ENCODE assay signal across 8 cellular contexts in the genomic region with DNA sequence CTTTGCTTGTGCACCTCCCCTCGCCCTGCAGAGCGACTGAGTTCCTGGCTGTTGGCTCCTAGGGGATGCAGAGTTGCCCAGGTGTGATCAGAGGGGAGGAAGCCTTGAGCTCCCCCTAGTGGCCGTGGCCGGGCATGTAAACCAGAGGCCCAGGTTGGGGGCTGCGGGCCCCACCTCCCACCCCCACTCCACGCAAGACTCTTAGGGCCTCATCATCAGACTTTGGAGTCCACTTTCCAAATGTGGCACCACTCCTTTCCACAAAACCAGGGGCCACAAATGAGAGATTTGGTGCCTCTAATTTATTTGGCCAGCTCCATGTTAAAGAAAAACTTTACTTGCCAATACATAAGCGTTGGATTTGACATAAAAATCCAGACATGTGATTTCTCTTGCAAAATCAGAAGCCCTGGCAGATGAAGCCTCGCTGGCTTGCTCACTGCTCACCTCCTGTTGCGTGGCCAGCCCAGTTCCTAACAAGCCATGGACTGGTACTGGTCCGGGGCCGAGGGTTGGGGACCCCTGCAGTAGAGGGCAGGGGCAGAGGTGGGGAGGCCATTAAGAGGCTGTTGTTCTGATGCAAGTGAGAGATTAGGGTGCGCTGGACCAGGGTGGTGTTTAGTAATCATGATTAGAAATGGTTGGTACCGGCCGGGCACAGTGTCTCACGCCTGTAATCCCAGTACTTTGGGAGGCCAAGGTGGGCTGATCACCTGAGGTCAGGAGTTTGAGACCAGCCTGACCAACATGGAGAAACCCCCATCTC. TPM values are rescaled to one million over a fixed set of nuclear protein-coding genes. Genes with fewer than 3 reads are reported as not detected.
DNase-seq lines count a peak whose midpoint lies in the region; ATAC-seq, FAIRE-seq and TF ChIP-seq lines count a peak whose summit lies in the region.

No MANE protein-coding gene starts in this region.

- POLR2A ChIA-PET in A549 (lab: Yijun Ruan, JAX): no interaction called here

- H3K27ac ChIP-seq in A549 (no peak overlapping the region), hepatocyte (no peak overlapping the region)

- no peaks in the 10 kb centered on the region for H3K36me3 ChIP-seq in hepatocyte (replicated peaks; ENCODE audit: insufficient read depth, low read depth)

- no peak overlapping the region for H3K4me2 ChIP-seq in A549
- H3K4me2 ChIP-seq in hepatocyte: no peak overlapping the region

- no peak for TF ChIP-seq POLR2A in A549 (IDR thresholded peaks at IDR 0.05; ENCODE audit: low read length)

- FAIRE-seq in A549 (lab: Jason Lieb, UNC) (no peak), GM19239 (lab: Jason Lieb, UNC) (peak; percentile 37)

- H3K4me3 ChIP-seq in A549: no peak overlapping the region
- H3K4me3 ChIP-seq in hepatocyte: no peak overlapping the region

- WGBS in A549 (ENCODE audit: missing lambda C conversion rate): 43% methylated on average over 13 of the region's 15 CpGs
- 59% methylated on average over 15 of the region's 15 CpGs for WGBS in hepatocyte (ENCODE audit: low lambda C conversion rate, missing lambda C conversion rate)

- ATAC-seq in A549: peak; percentile 79 to 96
- no peak for ATAC-seq in GM21526 (IDR thresholded peaks at IDR 0.05; ENCODE audit: low FRiP score, unreplicated experiment)

- H3K9me3 ChIP-seq in A549: peaks cover 15% of the 10 kb centered on the region
- H3K9me3 ChIP-seq in hepatocyte (ENCODE audit: low read depth): no peaks in the 10 kb centered on the region

- no peak for TF ChIP-seq EP300 in A549 (IDR thresholded peaks at IDR 0.05)

- CTCF ChIA-PET in A549 (lab: Yijun Ruan, JAX): interaction anchor here (0.6 to 5.1 kb wide), 31 partner anchors 8 to 1093 kb away, joined by 3 to 27 read pairs (median 4); a partner anchor contains a TSS

- H2AFZ ChIP-seq in hepatocyte: no peak overlapping the region

- TF ChIP-seq CTCF in A549 (IDR thresholded peaks at IDR 0.05): peak; percentile 75
- peak; percentile 62 for TF ChIP-seq CTCF in hepatocyte (IDR thresholded peaks at IDR 0.05; ENCODE audit: poor library complexity)

- no peaks in the 10 kb centered on the region for H3K27me3 ChIP-seq in hepatocyte

- DNase-seq in A549 (ENCODE audit: low read depth in 1 of 2, low spot score in 1 of 2) (peak; percentile 55 to 57), GM19239 (ENCODE audit: insufficient read length, low spot score) (peak; percentile 57), RPMI8226 (peak; percentile 47), hepatocyte (ENCODE audit: low spot score) (peak; percentile 63), hepatic stellate cell (ENCODE audit: low spot score) (no peak)
- peak; percentile 1 for DNase-seq in activated naive CD8-positive, alpha-beta T cell treated with anti-CD3 and anti-CD28 coated beads, Interleukin-2, amount 50 U/mL, for 16 hours (ENCODE audit: low read depth, low spot score)
- DNase-seq in stimulated activated CD4-positive, alpha-beta T cell treated with anti-CD3 and anti-CD28 coated beads, Interleukin-15, amount 100 ng/mL, for 48 hours (ENCODE audit: low read depth in 2 of 2): peak; percentile 5 to 31

- no peaks in the 10 kb centered on the region for H3K79me2 ChIP-seq in hepatocyte

- TF ChIP-seq RAD21 in A549 (conservative IDR thresholded peaks at IDR 0.05 in 1 of 2, IDR thresholded peaks at IDR 0.05 in 1 of 2): peak; percentile 63 to 75

- H3K9me2 ChIP-seq in hepatocyte (replicated peaks; ENCODE audit: insufficient read depth): no peaks in the 10 kb centered on the region

- H3K4me1 ChIP-seq in A549 (no peaks in the 10 kb centered on the region), hepatocyte (ENCODE audit: insufficient read depth) (no peaks in the 10 kb centered on the region)

- H4K20me1 ChIP-seq in hepatocyte (ENCODE audit: insufficient read depth, poor library complexity, severe bottlenecking): no peaks in the 10 kb centered on the region

TF ChIP-seq in A549, 52 proteins besides CTCF, POLR2A, EP300 and RAD21:
- TF ChIP-seq, protein P1, sequence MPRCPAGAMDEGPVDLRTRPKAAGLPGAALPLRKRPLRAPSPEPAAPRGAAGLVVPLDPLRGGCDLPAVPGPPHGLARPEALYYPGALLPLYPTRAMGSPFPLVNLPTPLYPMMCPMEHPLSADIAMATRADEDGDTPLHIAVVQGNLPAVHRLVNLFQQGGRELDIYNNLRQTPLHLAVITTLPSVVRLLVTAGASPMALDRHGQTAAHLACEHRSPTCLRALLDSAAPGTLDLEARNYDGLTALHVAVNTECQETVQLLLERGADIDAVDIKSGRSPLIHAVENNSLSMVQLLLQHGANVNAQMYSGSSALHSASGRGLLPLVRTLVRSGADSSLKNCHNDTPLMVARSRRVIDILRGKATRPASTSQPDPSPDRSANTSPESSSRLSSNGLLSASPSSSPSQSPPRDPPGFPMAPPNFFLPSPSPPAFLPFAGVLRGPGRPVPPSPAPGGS (IDR thresholded peaks at IDR 0.05): no peak
- TF ChIP-seq SMC3 (IDR thresholded peaks at IDR 0.05): peak; percentile 76
- TF ChIP-seq, protein P2, sequence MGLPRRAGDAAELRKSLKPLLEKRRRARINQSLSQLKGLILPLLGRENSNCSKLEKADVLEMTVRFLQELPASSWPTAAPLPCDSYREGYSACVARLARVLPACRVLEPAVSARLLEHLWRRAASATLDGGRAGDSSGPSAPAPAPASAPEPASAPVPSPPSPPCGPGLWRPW (IDR thresholded peaks at IDR 0.05): no peak
- TF ChIP-seq HDAC2 (IDR thresholded peaks at IDR 0.05): no peak
- TF ChIP-seq, protein P3, sequence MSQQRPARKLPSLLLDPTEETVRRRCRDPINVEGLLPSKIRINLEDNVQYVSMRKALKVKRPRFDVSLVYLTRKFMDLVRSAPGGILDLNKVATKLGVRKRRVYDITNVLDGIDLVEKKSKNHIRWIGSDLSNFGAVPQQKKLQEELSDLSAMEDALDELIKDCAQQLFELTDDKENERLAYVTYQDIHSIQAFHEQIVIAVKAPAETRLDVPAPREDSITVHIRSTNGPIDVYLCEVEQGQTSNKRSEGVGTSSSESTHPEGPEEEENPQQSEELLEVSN (IDR thresholded peaks at IDR 0.05; ENCODE audit: borderline replicate concordance, low read depth): no peak
- TF ChIP-seq ZC3H11A (IDR thresholded peaks at IDR 0.05): no peak

RNA-seq across cellular contexts. Expression of a gene that starts 28.7 kb away (rescaled TPM):
- polyA plus RNA-seq in A549 (2011; rRNA removed) (1.5 and 1.6 TPM in 2 replicates), A549 (2017; fragmentation: RNase III; extraction: RNeasy Plus Mini Kit Qiagen cat#74134 plus additional on column Dnase treatment) (1.2 to 1.4 TPM (median 1.3 TPM) in 3 replicates), hepatocyte (19.6 and 25.8 TPM in 2 replicates)
- 1.3 and 1.7 TPM in 2 replicates for polyA plus RNA-seq in A549 (2012; cell fraction: cytosol; rRNA removed)
- 0.62 and 1.3 TPM in 2 replicates for polyA plus RNA-seq in A549 (2012; cell fraction: nucleus; rRNA removed)
- polyA minus RNA-seq in A549 (2011; rRNA and poly(A)+ RNA removed): 1.2 and 1.6 TPM in 2 replicates
- total RNA-seq in hepatocyte: 25.9 and 27.3 TPM in 2 replicates
